1 cellular context compared by ENCODE assay signal in genomic region chr21:34029724-34030528, GRCh38.
A peak's percentile ranks its signal among the peaks of the same experiment; 100 is the strongest.
TF ChIP-seq lines count a peak whose summit lies in the region.

No MANE protein-coding gene starts in this region.

TF ChIP-seq in K562, 482 proteins besides CTCF, POLR2A, EP300 and RAD21 (continued from another document and continues in another):
- TF ChIP-seq ZNF140 (CRISPR knock-in tag; IDR thresholded peaks at IDR 0.05) (no peak), MAFF (IDR thresholded peaks at IDR 0.05; ENCODE audit: low read length) (peak; percentile 51; the same call in 1 of the 2 replicates), E2F4 (CRISPR knock-in tag; IDR thresholded peaks at IDR 0.05; ENCODE audit: low read depth) (no peak), NRF1 (conservative IDR thresholded peaks at IDR 0.05 in 1 of 2, IDR thresholded peaks at IDR 0.05 in 1 of 2) (peak; percentile 76 to 81), DIDO1 (tag; IDR thresholded peaks at IDR 0.05; ENCODE audit: low read depth) (peak; percentile 78), MYC (IDR thresholded peaks at IDR 0.05; ENCODE audit: low read depth, low read length) (peak; percentile 93), MYC (CRISPR knock-in tag; IDR thresholded peaks at IDR 0.05; ENCODE audit: borderline replicate concordance, low read depth) (no peak), TEAD2 (tag; IDR thresholded peaks at IDR 0.05) (no peak), BACH1 (tag; IDR thresholded peaks at IDR 0.05) (peak; percentile 28; the same call in 1 of the 2 replicates), PHF21A (IDR thresholded peaks at IDR 0.05; ENCODE audit: borderline replicate concordance, low read depth) (no peak), BRF1 (IDR thresholded peaks at IDR 0.05; ENCODE audit: borderline replicate concordance, extremely low read depth, insufficient read length) (no peak), ZNF239 (CRISPR knock-in tag; IDR thresholded peaks at IDR 0.05) (no peak), HMGN3 (IDR thresholded peaks at IDR 0.05; ENCODE audit: borderline replicate concordance, extremely low read depth, insufficient read length, low read depth, low read length) (no peak), KLF1 (tag; IDR thresholded peaks at IDR 0.05) (no peak), SMAD4 (CRISPR knock-in tag; conservative IDR thresholded peaks at IDR 0.05) (0 out of 2 replicates have a peak, but pooled peaks have one; percentile 38), EWSR1 (IDR thresholded peaks at IDR 0.05; ENCODE audit: borderline replicate concordance, low read depth, partially characterized antibody) (no peak), PHF8 (IDR thresholded peaks at IDR 0.05; ENCODE audit: borderline replicate concordance, low read length) (no peak), FOXM1 (IDR thresholded peaks at IDR 0.05; ENCODE audit: low read depth) (no peak), FOXM1 (CRISPR knock-in tag; IDR thresholded peaks at IDR 0.05; ENCODE audit: low read depth) (no peak), ZNF511 (CRISPR knock-in tag; IDR thresholded peaks at IDR 0.05) (no peak), RFX7 (CRISPR knock-in tag; IDR thresholded peaks at IDR 0.05) (no peak), CBFB (CRISPR knock-in tag; IDR thresholded peaks at IDR 0.05) (no peak), RB1 (IDR thresholded peaks at IDR 0.05; ENCODE audit: low read depth) (peak; percentile 35; the same call in 1 of the 2 replicates), CEBPB (tag; IDR thresholded peaks at IDR 0.05) (0 out of 2 replicates have a peak, but pooled peaks have one; percentile 11), ZNF3 (CRISPR knock-in tag; IDR thresholded peaks at IDR 0.05) (no peak), RBM25 (IDR thresholded peaks at IDR 0.05; ENCODE audit: low read depth, low read length, severe bottlenecking) (peak; percentile 82), KLF16 (IDR thresholded peaks at IDR 0.05) (no peak), MITF (IDR thresholded peaks at IDR 0.05) (0 out of 2 replicates have a peak, but pooled peaks have one; percentile 53), ARHGAP35 (IDR thresholded peaks at IDR 0.05; ENCODE audit: partially characterized antibody) (no peak), NELFE (IDR thresholded peaks at IDR 0.05; ENCODE audit: insufficient read depth, insufficient read length) (no peak), BMI1 (IDR thresholded peaks at IDR 0.05; ENCODE audit: low read length) (no peak), YBX1 (IDR thresholded peaks at IDR 0.05) (no peak), EP400 (IDR thresholded peaks at IDR 0.05) (peak; percentile 79), CHD2 (IDR thresholded peaks at IDR 0.05; ENCODE audit: low read depth, low read length) (no peak), BRF2 (IDR thresholded peaks at IDR 0.05; ENCODE audit: borderline replicate concordance, insufficient read depth, insufficient read length) (no peak), SMARCC2 (IDR thresholded peaks at IDR 0.05; ENCODE audit: low read depth) (no peak), STAT5A (IDR thresholded peaks at IDR 0.05; ENCODE audit: borderline replicate concordance, low read length) (no peak)
- TF ChIP-seq, protein P1, sequence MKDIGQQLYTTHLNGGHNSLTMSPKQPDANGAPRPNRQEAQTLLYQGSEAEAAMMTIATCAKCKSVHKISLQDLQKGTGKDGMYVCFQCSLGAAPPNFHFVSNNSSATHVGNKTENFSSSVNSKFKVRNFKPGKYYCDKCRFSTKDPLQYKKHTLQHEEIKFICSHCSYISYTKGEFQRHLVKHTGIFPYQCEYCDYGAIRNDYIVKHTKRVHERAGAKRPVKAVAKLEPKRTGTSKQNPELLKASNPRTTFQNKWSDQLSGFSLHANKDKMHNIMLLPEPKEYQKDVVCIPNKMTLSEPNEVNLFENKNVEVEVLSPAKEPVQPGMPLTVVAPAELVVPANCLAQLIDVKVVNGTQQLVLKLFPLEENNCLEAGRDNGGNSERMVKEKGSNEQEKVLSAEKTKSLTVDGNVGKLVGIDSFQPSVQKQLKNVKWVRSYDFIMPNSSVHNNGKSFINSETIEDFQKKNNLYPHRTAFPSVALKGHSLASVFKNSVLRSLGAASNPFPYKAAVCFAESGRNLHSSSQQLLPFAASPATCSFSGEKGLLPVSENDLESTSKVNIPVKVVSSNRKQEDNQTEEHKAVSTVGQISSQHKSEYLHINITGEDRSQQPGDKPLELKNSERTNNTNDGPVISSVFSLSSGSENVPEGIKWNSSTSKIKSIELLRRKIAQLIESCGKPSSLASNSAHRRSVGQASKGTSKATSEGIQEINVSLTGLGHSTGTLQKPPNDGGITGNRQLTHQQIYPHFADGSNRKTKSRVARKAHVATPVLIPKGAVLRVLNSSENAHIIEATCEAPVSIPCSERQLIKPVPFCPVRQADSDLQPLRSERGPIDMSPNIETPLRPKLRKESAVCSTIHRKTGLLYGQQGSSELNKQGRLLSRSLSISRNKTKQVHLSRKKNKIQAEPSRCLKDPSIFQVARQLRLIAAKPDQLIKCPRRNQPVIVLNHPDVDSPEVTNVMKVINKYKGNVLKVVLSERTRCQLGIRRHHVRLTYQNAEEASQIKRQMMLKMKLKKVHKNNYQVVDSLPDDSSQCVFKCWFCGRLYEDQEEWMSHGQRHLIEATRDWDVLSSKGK (CRISPR knock-in tag; IDR thresholded peaks at IDR 0.05) = no peak
- TF ChIP-seq, protein P2, sequence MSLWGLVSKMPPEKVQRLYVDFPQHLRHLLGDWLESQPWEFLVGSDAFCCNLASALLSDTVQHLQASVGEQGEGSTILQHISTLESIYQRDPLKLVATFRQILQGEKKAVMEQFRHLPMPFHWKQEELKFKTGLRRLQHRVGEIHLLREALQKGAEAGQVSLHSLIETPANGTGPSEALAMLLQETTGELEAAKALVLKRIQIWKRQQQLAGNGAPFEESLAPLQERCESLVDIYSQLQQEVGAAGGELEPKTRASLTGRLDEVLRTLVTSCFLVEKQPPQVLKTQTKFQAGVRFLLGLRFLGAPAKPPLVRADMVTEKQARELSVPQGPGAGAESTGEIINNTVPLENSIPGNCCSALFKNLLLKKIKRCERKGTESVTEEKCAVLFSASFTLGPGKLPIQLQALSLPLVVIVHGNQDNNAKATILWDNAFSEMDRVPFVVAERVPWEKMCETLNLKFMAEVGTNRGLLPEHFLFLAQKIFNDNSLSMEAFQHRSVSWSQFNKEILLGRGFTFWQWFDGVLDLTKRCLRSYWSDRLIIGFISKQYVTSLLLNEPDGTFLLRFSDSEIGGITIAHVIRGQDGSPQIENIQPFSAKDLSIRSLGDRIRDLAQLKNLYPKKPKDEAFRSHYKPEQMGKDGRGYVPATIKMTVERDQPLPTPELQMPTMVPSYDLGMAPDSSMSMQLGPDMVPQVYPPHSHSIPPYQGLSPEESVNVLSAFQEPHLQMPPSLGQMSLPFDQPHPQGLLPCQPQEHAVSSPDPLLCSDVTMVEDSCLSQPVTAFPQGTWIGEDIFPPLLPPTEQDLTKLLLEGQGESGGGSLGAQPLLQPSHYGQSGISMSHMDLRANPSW (CRISPR knock-in tag; IDR thresholded peaks at IDR 0.05) = no peak
- TF ChIP-seq, protein P3, sequence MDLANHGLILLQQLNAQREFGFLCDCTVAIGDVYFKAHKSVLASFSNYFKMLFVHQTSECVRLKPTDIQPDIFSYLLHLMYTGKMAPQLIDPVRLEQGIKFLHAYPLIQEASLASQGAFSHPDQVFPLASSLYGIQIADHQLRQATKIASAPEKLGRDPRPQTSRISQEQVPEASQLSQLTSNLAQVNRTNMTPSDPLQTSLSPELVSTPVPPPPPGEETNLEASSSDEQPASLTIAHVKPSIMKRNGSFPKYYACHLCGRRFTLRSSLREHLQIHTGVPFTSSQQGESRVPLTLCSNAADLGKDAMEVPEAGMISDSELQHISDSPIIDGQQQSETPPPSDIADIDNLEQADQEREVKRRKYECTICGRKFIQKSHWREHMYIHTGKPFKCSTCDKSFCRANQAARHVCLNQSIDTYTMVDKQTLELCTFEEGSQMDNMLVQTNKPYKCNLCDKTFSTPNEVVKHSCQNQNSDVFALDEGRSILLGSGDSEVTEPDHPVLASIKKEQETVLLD (IDR thresholded peaks at IDR 0.05) = no peak
- TF ChIP-seq, protein P4, sequence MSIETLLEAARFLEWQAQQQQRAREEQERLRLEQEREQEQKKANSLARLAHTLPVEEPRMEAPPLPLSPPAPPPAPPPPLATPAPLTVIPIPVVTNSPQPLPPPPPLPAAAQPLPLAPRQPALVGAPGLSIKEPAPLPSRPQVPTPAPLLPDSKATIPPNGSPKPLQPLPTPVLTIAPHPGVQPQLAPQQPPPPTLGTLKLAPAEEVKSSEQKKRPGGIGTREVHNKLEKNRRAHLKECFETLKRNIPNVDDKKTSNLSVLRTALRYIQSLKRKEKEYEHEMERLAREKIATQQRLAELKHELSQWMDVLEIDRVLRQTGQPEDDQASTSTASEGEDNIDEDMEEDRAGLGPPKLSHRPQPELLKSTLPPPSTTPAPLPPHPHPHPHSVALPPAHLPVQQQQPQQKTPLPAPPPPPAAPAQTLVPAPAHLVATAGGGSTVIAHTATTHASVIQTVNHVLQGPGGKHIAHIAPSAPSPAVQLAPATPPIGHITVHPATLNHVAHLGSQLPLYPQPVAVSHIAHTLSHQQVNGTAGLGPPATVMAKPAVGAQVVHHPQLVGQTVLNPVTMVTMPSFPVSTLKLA (conservative IDR thresholded peaks at IDR 0.05) = peak in 1 of 2 experiments; percentile 49; a peak in 2 of 4 replicates
- TF ChIP-seq, protein P5, sequence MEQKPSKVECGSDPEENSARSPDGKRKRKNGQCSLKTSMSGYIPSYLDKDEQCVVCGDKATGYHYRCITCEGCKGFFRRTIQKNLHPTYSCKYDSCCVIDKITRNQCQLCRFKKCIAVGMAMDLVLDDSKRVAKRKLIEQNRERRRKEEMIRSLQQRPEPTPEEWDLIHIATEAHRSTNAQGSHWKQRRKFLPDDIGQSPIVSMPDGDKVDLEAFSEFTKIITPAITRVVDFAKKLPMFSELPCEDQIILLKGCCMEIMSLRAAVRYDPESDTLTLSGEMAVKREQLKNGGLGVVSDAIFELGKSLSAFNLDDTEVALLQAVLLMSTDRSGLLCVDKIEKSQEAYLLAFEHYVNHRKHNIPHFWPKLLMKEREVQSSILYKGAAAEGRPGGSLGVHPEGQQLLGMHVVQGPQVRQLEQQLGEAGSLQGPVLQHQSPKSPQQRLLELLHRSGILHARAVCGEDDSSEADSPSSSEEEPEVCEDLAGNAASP (IDR thresholded peaks at IDR 0.05) = no peak
- TF ChIP-seq, protein P6, sequence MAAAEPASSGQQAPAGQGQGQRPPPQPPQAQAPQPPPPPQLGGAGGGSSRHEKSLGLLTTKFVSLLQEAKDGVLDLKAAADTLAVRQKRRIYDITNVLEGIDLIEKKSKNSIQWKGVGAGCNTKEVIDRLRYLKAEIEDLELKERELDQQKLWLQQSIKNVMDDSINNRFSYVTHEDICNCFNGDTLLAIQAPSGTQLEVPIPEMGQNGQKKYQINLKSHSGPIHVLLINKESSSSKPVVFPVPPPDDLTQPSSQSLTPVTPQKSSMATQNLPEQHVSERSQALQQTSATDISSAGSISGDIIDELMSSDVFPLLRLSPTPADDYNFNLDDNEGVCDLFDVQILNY (CRISPR knock-in tag; IDR thresholded peaks at IDR 0.05) = no peak
- TF ChIP-seq, protein P7, sequence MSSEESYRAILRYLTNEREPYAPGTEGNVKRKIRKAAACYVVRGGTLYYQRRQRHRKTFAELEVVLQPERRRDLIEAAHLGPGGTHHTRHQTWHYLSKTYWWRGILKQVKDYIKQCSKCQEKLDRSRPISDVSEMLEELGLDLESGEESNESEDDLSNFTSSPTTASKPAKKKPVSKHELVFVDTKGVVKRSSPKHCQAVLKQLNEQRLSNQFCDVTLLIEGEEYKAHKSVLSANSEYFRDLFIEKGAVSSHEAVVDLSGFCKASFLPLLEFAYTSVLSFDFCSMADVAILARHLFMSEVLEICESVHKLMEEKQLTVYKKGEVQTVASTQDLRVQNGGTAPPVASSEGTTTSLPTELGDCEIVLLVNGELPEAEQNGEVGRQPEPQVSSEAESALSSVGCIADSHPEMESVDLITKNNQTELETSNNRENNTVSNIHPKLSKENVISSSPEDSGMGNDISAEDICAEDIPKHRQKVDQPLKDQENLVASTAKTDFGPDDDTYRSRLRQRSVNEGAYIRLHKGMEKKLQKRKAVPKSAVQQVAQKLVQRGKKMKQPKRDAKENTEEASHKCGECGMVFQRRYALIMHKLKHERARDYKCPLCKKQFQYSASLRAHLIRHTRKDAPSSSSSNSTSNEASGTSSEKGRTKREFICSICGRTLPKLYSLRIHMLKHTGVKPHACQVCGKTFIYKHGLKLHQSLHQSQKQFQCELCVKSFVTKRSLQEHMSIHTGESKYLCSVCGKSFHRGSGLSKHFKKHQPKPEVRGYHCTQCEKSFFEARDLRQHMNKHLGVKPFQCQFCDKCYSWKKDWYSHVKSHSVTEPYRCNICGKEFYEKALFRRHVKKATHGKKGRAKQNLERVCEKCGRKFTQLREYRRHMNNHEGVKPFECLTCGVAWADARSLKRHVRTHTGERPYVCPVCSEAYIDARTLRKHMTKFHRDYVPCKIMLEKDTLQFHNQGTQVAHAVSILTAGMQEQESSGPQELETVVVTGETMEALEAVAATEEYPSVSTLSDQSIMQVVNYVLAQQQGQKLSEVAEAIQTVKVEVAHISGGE (CRISPR knock-in tag; IDR thresholded peaks at IDR 0.05) = peak in 1 of 3 experiments; percentile 33; a peak in 1 of 6 replicates
- TF ChIP-seq, protein P8, sequence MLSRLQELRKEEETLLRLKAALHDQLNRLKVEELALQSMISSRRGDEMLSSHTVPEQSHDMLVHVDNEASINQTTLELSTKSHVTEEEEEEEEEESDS (CRISPR knock-in tag; IDR thresholded peaks at IDR 0.05) = no peak
